Comparison of ENCODE assay signal across 8 cellular contexts in genomic region chr3:196650740-196651311, GRCh38. TPM values are rescaled to one million over a fixed set of nuclear protein-coding genes. Genes with fewer than 3 reads are reported as not detected.
A peak's percentile ranks its signal among the peaks of the same experiment; 100 is the strongest.
DNase-seq lines count a peak whose midpoint lies in the region; ATAC-seq and TF ChIP-seq lines count a peak whose summit lies in the region.

No MANE protein-coding gene starts in this region.

- no peak for TF ChIP-seq CTCF in Caco-2 (IDR thresholded peaks at IDR 0.05; ENCODE audit: insufficient read depth in 1 of 2, low read depth in 1 of 2, low read length in 1 of 2, severe bottlenecking in 1 of 2, unreplicated experiment in 1 of 2)

- intact Hi-C loops in Caco-2 (cut with micrococcal nuclease; ENCODE audit: unreplicated experiment) (no loop called here), aorta (cut with DNase I) (no loop called here)
- intact Hi-C loops in activated T-helper 2 cell treated with anti-CD3 and anti-CD28 coated beads, Interferon-gamma antibody, Interleukin-2, Interleukin-4, amounts not matched to agents 10 μg/mL and 5 μg/mL and 100 μg/mL, durations not matched to agents 14 hours and 24 hours and 36 hours (cut with micrococcal nuclease): no loop called here

- no peak overlapping the region for H3K27ac ChIP-seq in aorta (ENCODE audit: low read depth in 1 of 2, low read length in 2 of 2)

- ATAC-seq in aorta (ENCODE audit: low FRiP score) (peak; percentile 85), GM21381 (IDR thresholded peaks at IDR 0.05; ENCODE audit: unreplicated experiment) (no peak)
- ATAC-seq in activated CD8-positive, alpha-beta T cell treated with anti-CD3 and anti-CD28 coated beads, Interleukin-2, amount 10 ng/mL, durations not matched to agents 7 days and 5 days: no peak

- no TSS peak for BruUV-seq in Caco-2 (replicated peaks; lab: Mats Ljungman, UMichigan)

- peak overlapping the region; percentile 7 for H3K27ac Mint-ChIP-seq in Caco-2 (ENCODE audit: unreplicated experiment)
- H3K27ac Mint-ChIP-seq in activated T-helper 2 cell treated with anti-CD3 and anti-CD28 coated beads, Interferon-gamma antibody, Interleukin-2, Interleukin-4, amounts not matched to agents 10 μg/mL and 5 μg/mL and 100 μg/mL, durations not matched to agents 14 hours and 24 hours and 36 hours: peak overlapping the region; percentile 58
- no peak overlapping the region for H3K27ac Mint-ChIP-seq in activated CD8-positive, alpha-beta T cell treated with anti-CD3 and anti-CD28 coated beads, Interleukin-2, amount 10 ng/mL, durations not matched to agents 7 days and 5 days

- no peaks in the 10 kb centered on the region for H3K36me3 Mint-ChIP-seq in Caco-2 (ENCODE audit: insufficient read depth, unreplicated experiment)
- H3K36me3 Mint-ChIP-seq in activated T-helper 2 cell treated with anti-CD3 and anti-CD28 coated beads, Interferon-gamma antibody, Interleukin-2, Interleukin-4, amounts not matched to agents 10 μg/mL and 5 μg/mL and 100 μg/mL, durations not matched to agents 14 hours and 24 hours and 36 hours (ENCODE audit: low read depth): peaks cover 66% of the 10 kb centered on the region
- H3K36me3 Mint-ChIP-seq in activated CD8-positive, alpha-beta T cell treated with anti-CD3 and anti-CD28 coated beads, Interleukin-2, amount 10 ng/mL, durations not matched to agents 7 days and 5 days (ENCODE audit: low read depth): peaks cover 58% of the 10 kb centered on the region

- no peaks in the 10 kb centered on the region for H3K9me3 Mint-ChIP-seq in Caco-2 (ENCODE audit: unreplicated experiment)
- no peaks in the 10 kb centered on the region for H3K9me3 Mint-ChIP-seq in activated T-helper 2 cell treated with anti-CD3 and anti-CD28 coated beads, Interferon-gamma antibody, Interleukin-2, Interleukin-4, amounts not matched to agents 10 μg/mL and 5 μg/mL and 100 μg/mL, durations not matched to agents 14 hours and 24 hours and 36 hours
- no peaks in the 10 kb centered on the region for H3K9me3 Mint-ChIP-seq in activated CD8-positive, alpha-beta T cell treated with anti-CD3 and anti-CD28 coated beads, Interleukin-2, amount 10 ng/mL, durations not matched to agents 7 days and 5 days (ENCODE audit: insufficient read depth)

- WGBS in aorta, 2 donors: 13 to 16% methylated on average over 6 of the region's 6 CpGs

- H3K4me1 ChIP-seq in Caco-2 (peaks cover 10% of the 10 kb centered on the region), aorta (ENCODE audit: control insufficient read depth in 1 of 2, insufficient read depth in 2 of 2, low read length in 2 of 2) (no peaks in the 10 kb centered on the region)

- H3K9me3 ChIP-seq in Caco-2 (no peaks in the 10 kb centered on the region), MG63 (no peaks in the 10 kb centered on the region), aorta (ENCODE audit: control insufficient read depth, low read length) (no peaks in the 10 kb centered on the region)

- H3K27me3 ChIP-seq in Caco-2 (replicated peaks; ENCODE audit: control insufficient read depth, insufficient read depth, low read length) (no peaks in the 10 kb centered on the region), MG63 (no peaks in the 10 kb centered on the region), aorta (ENCODE audit: control insufficient read depth in 1 of 2, insufficient read depth in 2 of 2, low read length in 1 of 2) (no peaks in the 10 kb centered on the region)

- H3K4me1 Mint-ChIP-seq in Caco-2 (ENCODE audit: low read depth, unreplicated experiment): no peaks in the 10 kb centered on the region
- peaks cover 53% of the 10 kb centered on the region for H3K4me1 Mint-ChIP-seq in activated T-helper 2 cell treated with anti-CD3 and anti-CD28 coated beads, Interferon-gamma antibody, Interleukin-2, Interleukin-4, amounts not matched to agents 10 μg/mL and 5 μg/mL and 100 μg/mL, durations not matched to agents 14 hours and 24 hours and 36 hours (ENCODE audit: low read depth)
- H3K4me1 Mint-ChIP-seq in activated CD8-positive, alpha-beta T cell treated with anti-CD3 and anti-CD28 coated beads, Interleukin-2, amount 10 ng/mL, durations not matched to agents 7 days and 5 days (ENCODE audit: low read depth): peaks cover 54% of the 10 kb centered on the region

- no peaks in the 10 kb centered on the region for H3K27me3 Mint-ChIP-seq in Caco-2 (ENCODE audit: insufficient read depth, unreplicated experiment)
- no peaks in the 10 kb centered on the region for H3K27me3 Mint-ChIP-seq in activated T-helper 2 cell treated with anti-CD3 and anti-CD28 coated beads, Interferon-gamma antibody, Interleukin-2, Interleukin-4, amounts not matched to agents 10 μg/mL and 5 μg/mL and 100 μg/mL, durations not matched to agents 14 hours and 24 hours and 36 hours (ENCODE audit: low read depth)
- H3K27me3 Mint-ChIP-seq in activated CD8-positive, alpha-beta T cell treated with anti-CD3 and anti-CD28 coated beads, Interleukin-2, amount 10 ng/mL, durations not matched to agents 7 days and 5 days (ENCODE audit: low read depth): no peaks in the 10 kb centered on the region

- no peak overlapping the region for H3K4me3 ChIP-seq in Caco-2 (ENCODE audit: low read depth, low read length)
- no peak overlapping the region for H3K4me3 ChIP-seq in MG63
- H3K4me3 ChIP-seq in aorta (ENCODE audit: low read length in 2 of 2): no peak overlapping the region

- POLR2A ChIA-PET in Caco-2 (lab: Charles Lee): no interaction called here
- POLR2A ChIA-PET in activated CD8-positive, alpha-beta T cell treated with anti-CD3 and anti-CD28 coated beads, Interleukin-2, amount 10 ng/mL, durations not matched to agents 7 days and 5 days (lab: Charles Lee): interaction anchor here (0.7 to 1.0 kb wide), 2 partner anchors 18 to 57 kb away, joined by 3 read pairs; no protein-coding TSS in a partner anchor

- CTCF ChIA-PET in Caco-2 (lab: Charles Lee): interaction anchor here (1.2 kb wide), 1 partner anchor 41 kb away, joined by 4 read pairs; no protein-coding TSS in a partner anchor
- CTCF ChIA-PET in activated CD8-positive, alpha-beta T cell treated with anti-CD3 and anti-CD28 coated beads, Interleukin-2, amount 10 ng/mL, durations not matched to agents 7 days and 5 days (lab: Charles Lee): interaction anchor here (1.1 to 2.2 kb wide), 3 partner anchors 34 to 42 kb away, joined by 3 to 9 read pairs (median 3); no protein-coding TSS in a partner anchor

- H3K36me3 ChIP-seq in Caco-2 (ENCODE audit: control insufficient read depth, insufficient read depth, low read length) (no peaks in the 10 kb centered on the region; the same call in 1 of the 2 replicates), MG63 (no peaks in the 10 kb centered on the region), aorta (ENCODE audit: control insufficient read depth in 1 of 2, insufficient read depth in 2 of 2, low read length in 1 of 2) (no peaks in the 10 kb centered on the region)

- DNase-seq in Caco-2 (peak; percentile 36 to 53), MG63 (peak; percentile 93), iris pigment epithelial cell (ENCODE audit: low read depth) (peak; percentile 98), aorta (peak in 1 of 2 donors; percentile 75), GM19238 (ENCODE audit: insufficient read length, low spot score) (no peak)
- no peak for DNase-seq in activated T-helper 2 cell treated with anti-CD3 and anti-CD28 coated beads, Interferon-gamma antibody, Interleukin-2, Interleukin-4, amounts not matched to agents 10 μg/mL and 5 μg/mL and 100 μg/mL, durations not matched to agents 14 hours and 24 hours and 36 hours (ENCODE audit: low spot score)
- no peak for DNase-seq in activated CD8-positive, alpha-beta T cell treated with anti-CD3 and anti-CD28 coated beads, Interleukin-2, amount 10 ng/mL, durations not matched to agents 7 days and 5 days

- H3K4me3 Mint-ChIP-seq in Caco-2 (ENCODE audit: unreplicated experiment): no peak overlapping the region
- no peak overlapping the region for H3K4me3 Mint-ChIP-seq in activated T-helper 2 cell treated with anti-CD3 and anti-CD28 coated beads, Interferon-gamma antibody, Interleukin-2, Interleukin-4, amounts not matched to agents 10 μg/mL and 5 μg/mL and 100 μg/mL, durations not matched to agents 14 hours and 24 hours and 36 hours (ENCODE audit: low read depth)
- H3K4me3 Mint-ChIP-seq in activated CD8-positive, alpha-beta T cell treated with anti-CD3 and anti-CD28 coated beads, Interleukin-2, amount 10 ng/mL, durations not matched to agents 7 days and 5 days: no peak overlapping the region

RNA-seq across cellular contexts. Expression of gene NRROS, which starts 11.3 kb away (rescaled TPM):
- total RNA-seq in Caco-2 (2022) (1.5 and 2.0 TPM in 2 replicates), aorta (10 to 100 TPM in 1 of 2 donors, 1 to 10 TPM in 1; 7.6 to 17.3 TPM)
- not detected in 2 replicates for total RNA-seq in MG63 (2014; rRNA removed; shearing (Covaris generic); ENCODE audit: low replicate concordance)
- total RNA-seq in activated T-helper 2 cell treated with anti-CD3 and anti-CD28 coated beads, Interferon-gamma antibody, Interleukin-2, Interleukin-4, amounts not matched to agents 10 μg/mL and 5 μg/mL and 100 μg/mL, durations not matched to agents 14 hours and 24 hours and 36 hours: 51.4 and 53.2 TPM in 2 replicates
- 1 to 10 TPM in 1 of 2 donors, under 1 TPM in 1; 0.43 to 2.0 TPM for polyA plus RNA-seq in aorta
- 10 to 100 TPM; 37.5 to 39.9 TPM for total RNA-seq in activated CD8-positive, alpha-beta T cell treated with anti-CD3 and anti-CD28 coated beads, Interleukin-2, amount 10 ng/mL, durations not matched to agents 7 days and 5 days

Comparison
In these comparisons a context has a peak if more than half of its experiments do, and no peak if none do; other contexts are left out.
1. DNase-seq: peak in Caco-2 (2 of 2), MG63 (single experiment) and iris pigment epithelial cell (single experiment); none in activated T-helper 2 cell treated with anti-CD3 and anti-CD28 coated beads, Interferon-gamma antibody, Interleukin-2, Interleukin-4, amounts not matched to agents 10 μg/mL and 5 μg/mL and 100 μg/mL, durations not matched to agents 14 hours and 24 hours and 36 hours (single experiment), GM19238 (single experiment) and activated CD8-positive, alpha-beta T cell treated with anti-CD3 and anti-CD28 coated beads, Interleukin-2, amount 10 ng/mL, durations not matched to agents 7 days and 5 days (single experiment).